In the genomic region with DNA sequence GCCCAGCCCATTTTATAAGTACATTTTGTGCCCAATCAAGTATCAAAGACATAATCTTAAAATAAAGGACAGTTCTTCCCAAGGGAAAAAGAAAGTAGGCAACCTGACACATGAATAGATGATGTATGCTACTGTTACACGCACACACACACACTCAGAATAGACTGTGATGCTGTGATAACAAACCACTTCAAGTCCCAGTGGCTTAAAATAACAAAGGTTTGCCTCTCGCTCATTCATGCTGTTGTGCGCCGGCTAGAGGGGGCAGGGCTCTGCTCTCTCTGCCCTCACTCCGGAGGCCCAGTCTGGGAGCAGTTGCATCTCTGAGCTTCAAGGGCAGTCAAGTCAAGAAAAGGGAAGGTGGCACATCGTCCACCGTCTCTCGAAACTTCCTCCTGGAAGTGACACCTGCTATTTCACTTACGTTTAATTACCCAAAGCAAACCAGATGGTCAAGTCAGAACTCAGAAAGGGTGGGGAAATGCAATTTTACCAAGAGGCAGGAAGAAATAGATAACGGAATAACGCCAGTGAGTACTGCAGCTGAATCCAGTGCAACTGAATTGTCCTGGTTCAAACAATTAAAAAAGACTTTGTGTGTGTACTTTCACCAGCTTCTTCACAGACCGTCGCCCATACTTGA, we compare ENCODE assay signal across 1 cellular context.
TF ChIP-seq lines count a peak whose summit lies in the region.

No MANE protein-coding gene starts in this region.

TF ChIP-seq in GM12878, 131 proteins besides CTCF, POLR2A, EP300 and RAD21 (continued from another document and continues in another):
- TF ChIP-seq ZNF274 (IDR thresholded peaks at IDR 0.05; ENCODE audit: insufficient read depth, insufficient read length) (no peak), POLR2AphosphoS2 (IDR thresholded peaks at IDR 0.05; ENCODE audit: low read depth, low read length) (peak; percentile 29; the same call in 1 of the 2 replicates), EZH2 (IDR thresholded peaks at IDR 0.05; ENCODE audit: borderline replicate concordance, control insufficient read depth, low read depth, low read length) (no peak), ETV6 (conservative IDR thresholded peaks at IDR 0.05 in 1 of 2, IDR thresholded peaks at IDR 0.05 in 1 of 2; ENCODE audit: borderline replicate concordance in 1 of 2, low read depth in 1 of 2) (peak in 1 of 2 experiments; percentile 96; a peak in 2 of 4 replicates), ELK1 (IDR thresholded peaks at IDR 0.05; ENCODE audit: low read depth, low read length) (no peak), MYB (IDR thresholded peaks at IDR 0.05; ENCODE audit: borderline replicate concordance, low read depth, low read length) (peak; percentile 21; the same call in 1 of the 2 replicates), PAX5 (IDR thresholded peaks at IDR 0.05; ENCODE audit: borderline replicate concordance, low read depth, low read length) (peak; percentile 83; the same call in 1 of the 2 replicates), PAX8 (IDR thresholded peaks at IDR 0.05) (no peak), CREM (IDR thresholded peaks at IDR 0.05; ENCODE audit: low read depth) (peak; percentile 81), STAT3 (IDR thresholded peaks at IDR 0.05; ENCODE audit: low read depth, low read length) (peak; percentile 60; the same call in 1 of the 2 replicates), TARDBP (IDR thresholded peaks at IDR 0.05; ENCODE audit: borderline replicate concordance) (0 out of 2 replicates have a peak, but pooled peaks have one; percentile 68), CUX1 (IDR thresholded peaks at IDR 0.05; ENCODE audit: insufficient replicate concordance, low read depth, low read length) (peak; percentile 26), KLF5 (IDR thresholded peaks at IDR 0.05; ENCODE audit: partially characterized antibody) (no peak), SMAD1 (IDR thresholded peaks at IDR 0.05; ENCODE audit: low read depth, partially characterized antibody) (no peak), TBL1XR1 (IDR thresholded peaks at IDR 0.05; ENCODE audit: low read depth, low read length) (peak; percentile 89), NBN (IDR thresholded peaks at IDR 0.05) (peak; percentile 65), TCF7 (IDR thresholded peaks at IDR 0.05; ENCODE audit: borderline replicate concordance) (peak; percentile 60; the same call in 1 of the 2 replicates), FOXK2 (IDR thresholded peaks at IDR 0.05) (no peak), HDAC6 (IDR thresholded peaks at IDR 0.05; ENCODE audit: unreplicated experiment) (no peak), ZBED1 (IDR thresholded peaks at IDR 0.05; ENCODE audit: borderline replicate concordance) (peak; percentile 73; the same call in 1 of the 2 replicates), ZNF687 (IDR thresholded peaks at IDR 0.05) (peak; percentile 88; the same call in 1 of the 2 replicates), HDAC2 (IDR thresholded peaks at IDR 0.05) (no peak), SUPT20H (IDR thresholded peaks at IDR 0.05; ENCODE audit: borderline replicate concordance, control insufficient read depth, low read depth, low read length) (no peak), JUND (IDR thresholded peaks at IDR 0.05; ENCODE audit: low read depth, low read length) (no peak), BHLHE40 (IDR thresholded peaks at IDR 0.05; ENCODE audit: borderline replicate concordance in 1 of 2, low read depth in 2 of 2, low read length in 1 of 2) (peak; percentile 67 to 79), ZNF217 (IDR thresholded peaks at IDR 0.05) (peak; percentile 77), BACH1 (IDR thresholded peaks at IDR 0.05; ENCODE audit: borderline replicate concordance) (peak; percentile 56; the same call in 1 of the 2 replicates), TAF1 (IDR thresholded peaks at IDR 0.05; ENCODE audit: borderline replicate concordance, low read depth, low read length) (0 out of 2 replicates have a peak, but pooled peaks have one; percentile 15), E2F4 (IDR thresholded peaks at IDR 0.05; ENCODE audit: low read depth, low read length) (no peak), JUNB (IDR thresholded peaks at IDR 0.05) (no peak; the same call in 1 of the 2 replicates), DPF2 (IDR thresholded peaks at IDR 0.05) (peak; percentile 85), MEF2A (IDR thresholded peaks at IDR 0.05; ENCODE audit: insufficient read depth, low read depth, low read length) (peak; percentile 91), ZNF384 (IDR thresholded peaks at IDR 0.05; ENCODE audit: borderline replicate concordance, low read depth, low read length) (no peak), LARP7 (IDR thresholded peaks at IDR 0.05) (no peak), STAT1 (conservative IDR thresholded peaks at IDR 0.05) (no peak), TCF3 (IDR thresholded peaks at IDR 0.05; ENCODE audit: borderline replicate concordance, insufficient read depth, low read depth, low read length) (peak; percentile 89), IKZF2 (IDR thresholded peaks at IDR 0.05) (peak; percentile 94 to 95), ESRRA (IDR thresholded peaks at IDR 0.05; ENCODE audit: low read length) (peak; percentile 66; the same call in 1 of the 2 replicates), POU2F2 (IDR thresholded peaks at IDR 0.05; ENCODE audit: borderline replicate concordance, low read depth, low read length) (peak; percentile 84; the same call in 2 of the 3 replicates), MTA3 (IDR thresholded peaks at IDR 0.05; ENCODE audit: borderline replicate concordance, low read length) (peak; percentile 65), BRCA1 (IDR thresholded peaks at IDR 0.05; ENCODE audit: low read depth, low read length) (no peak), ZNF24 (IDR thresholded peaks at IDR 0.05) (peak; percentile 75; the same call in 1 of the 2 replicates), ATF3 (IDR thresholded peaks at IDR 0.05; ENCODE audit: borderline replicate concordance, extremely low read depth, low read depth, low read length) (no peak), CHD1 (IDR thresholded peaks at IDR 0.05; ENCODE audit: low read depth, low read length) (peak; percentile 70; the same call in 1 of the 2 replicates), BCL11A (IDR thresholded peaks at IDR 0.05; ENCODE audit: low read depth, low read length) (peak; percentile 91), GABPA (IDR thresholded peaks at IDR 0.05; ENCODE audit: low read depth) (peak; percentile 29; the same call in 1 of the 2 replicates), HCFC1 (IDR thresholded peaks at IDR 0.05; ENCODE audit: low read length) (no peak), HDGF (IDR thresholded peaks at IDR 0.05) (no peak)
- TF ChIP-seq, protein P1, sequence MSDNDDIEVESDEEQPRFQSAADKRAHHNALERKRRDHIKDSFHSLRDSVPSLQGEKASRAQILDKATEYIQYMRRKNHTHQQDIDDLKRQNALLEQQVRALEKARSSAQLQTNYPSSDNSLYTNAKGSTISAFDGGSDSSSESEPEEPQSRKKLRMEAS (IDR thresholded peaks at IDR 0.05; ENCODE audit: low read depth, low read length): peak; percentile 59
- TF ChIP-seq, protein P2, sequence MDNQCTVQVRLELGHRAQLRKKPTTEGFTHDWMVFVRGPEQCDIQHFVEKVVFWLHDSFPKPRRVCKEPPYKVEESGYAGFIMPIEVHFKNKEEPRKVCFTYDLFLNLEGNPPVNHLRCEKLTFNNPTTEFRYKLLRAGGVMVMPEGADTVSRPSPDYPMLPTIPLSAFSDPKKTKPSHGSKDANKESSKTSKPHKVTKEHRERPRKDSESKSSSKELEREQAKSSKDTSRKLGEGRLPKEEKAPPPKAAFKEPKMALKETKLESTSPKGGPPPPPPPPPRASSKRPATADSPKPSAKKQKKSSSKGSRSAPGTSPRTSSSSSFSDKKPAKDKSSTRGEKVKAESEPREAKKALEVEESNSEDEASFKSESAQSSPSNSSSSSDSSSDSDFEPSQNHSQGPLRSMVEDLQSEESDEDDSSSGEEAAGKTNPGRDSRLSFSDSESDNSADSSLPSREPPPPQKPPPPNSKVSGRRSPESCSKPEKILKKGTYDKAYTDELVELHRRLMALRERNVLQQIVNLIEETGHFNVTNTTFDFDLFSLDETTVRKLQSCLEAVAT (IDR thresholded peaks at IDR 0.05): peak; percentile 31; the same call in 1 of the 2 replicates
- TF ChIP-seq, protein P3, sequence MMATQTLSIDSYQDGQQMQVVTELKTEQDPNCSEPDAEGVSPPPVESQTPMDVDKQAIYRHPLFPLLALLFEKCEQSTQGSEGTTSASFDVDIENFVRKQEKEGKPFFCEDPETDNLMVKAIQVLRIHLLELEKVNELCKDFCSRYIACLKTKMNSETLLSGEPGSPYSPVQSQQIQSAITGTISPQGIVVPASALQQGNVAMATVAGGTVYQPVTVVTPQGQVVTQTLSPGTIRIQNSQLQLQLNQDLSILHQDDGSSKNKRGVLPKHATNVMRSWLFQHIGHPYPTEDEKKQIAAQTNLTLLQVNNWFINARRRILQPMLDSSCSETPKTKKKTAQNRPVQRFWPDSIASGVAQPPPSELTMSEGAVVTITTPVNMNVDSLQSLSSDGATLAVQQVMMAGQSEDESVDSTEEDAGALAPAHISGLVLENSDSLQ (IDR thresholded peaks at IDR 0.05): peak; percentile 70
